16 cellular contexts compared by ENCODE assay signal in genomic region chr22:48496226-48496845, GRCh38.
"Had no signal": no experiment of that assay in that cellular context is flagged by ENCODE, and none has a peak within 500 bp of the region (broad histone marks: within the 10 kb centered on the region; RNA-seq: fewer than 3 reads in every experiment).

No MANE protein-coding gene starts in this region.

- H3K27ac Mint-ChIP-seq: activated CD4-positive, alpha-beta T cell treated with anti-CD3 and anti-CD28 coated beads, Interleukin-2, amount 10 ng/mL, durations not matched to agents 7 days and 5 days; activated naive CD8-positive, alpha-beta T cell treated with anti-CD3 and anti-CD28 coated beads, Interleukin-2, amount 10 ng/mL, durations not matched to agents 7 days and 5 days; dendritic cell treated with granulocyte-macrophage colony-stimulating factor and Interleukin-4, amounts not matched to agents 40 ng/mL and 50 ng/mL, for 4 days; effector memory CD8-positive, alpha-beta T cell; nephron; stimulated activated memory B cell treated with anti-CD40 and anti-IgM and Interleukin-4, amounts not matched to agents 10 μg/mL and 1 μg/mL and 100 μg/mL, for 72 hours had no signal

- H3K27ac ChIP-seq: heart left ventricle, thyroid gland, uterus had no signal

- H3K4me1 ChIP-seq: thyroid gland, uterus had no signal

- H3K36me3 Mint-ChIP-seq: activated naive CD8-positive, alpha-beta T cell treated with anti-CD3 and anti-CD28 coated beads, Interleukin-2, amount 10 ng/mL, durations not matched to agents 7 days and 5 days; immature natural killer cell; stimulated activated memory B cell treated with anti-CD40 and anti-IgM and Interleukin-4, amounts not matched to agents 10 μg/mL and 1 μg/mL and 100 μg/mL, for 72 hours had no signal

- H3K4me1 Mint-ChIP-seq: activated CD4-positive, alpha-beta T cell treated with anti-CD3 and anti-CD28 coated beads, Interleukin-2, amount 10 ng/mL, durations not matched to agents 7 days and 5 days; activated naive CD8-positive, alpha-beta T cell treated with anti-CD3 and anti-CD28 coated beads, Interleukin-2, amount 10 ng/mL, durations not matched to agents 7 days and 5 days; immature natural killer cell had no signal

- DNase-seq: activated CD4-positive, alpha-beta T cell treated with anti-CD3 and anti-CD28 coated beads, Interleukin-2, amount 10 ng/mL, durations not matched to agents 7 days and 5 days; activated CD8-positive, alpha-beta memory T cell treated with anti-CD3 and anti-CD28 coated beads, Interleukin-2, amount 50 U/mL, for 48 hours; activated gamma-delta T cell treated with Interleukin-2 at 50 U/mL for 16 hours; activated naive CD8-positive, alpha-beta T cell treated with anti-CD3 and anti-CD28 coated beads, Interleukin-2, amount 10 ng/mL, durations not matched to agents 7 days and 5 days; cerebellar nuclear complex; effector memory CD8-positive, alpha-beta T cell; foreskin melanocyte; immature natural killer cell; mammary epithelial cell; thyroid gland; uterus had no signal

- ATAC-seq: effector memory CD8-positive, alpha-beta T cell; left colon; stimulated activated memory B cell treated with anti-CD40 and anti-IgM and Interleukin-4, amounts not matched to agents 10 μg/mL and 1 μg/mL and 100 μg/mL, for 72 hours had no signal

- H3K4me3 ChIP-seq: heart left ventricle, thyroid gland, uterus had no signal

- H3K27me3 ChIP-seq: uterus had no signal

- H3K36me3 ChIP-seq: heart left ventricle, thyroid gland, uterus had no signal

- H3K4me3 Mint-ChIP-seq: activated CD4-positive, alpha-beta T cell treated with anti-CD3 and anti-CD28 coated beads, Interleukin-2, amount 10 ng/mL, durations not matched to agents 7 days and 5 days; activated naive CD8-positive, alpha-beta T cell treated with anti-CD3 and anti-CD28 coated beads, Interleukin-2, amount 10 ng/mL, durations not matched to agents 7 days and 5 days; dendritic cell treated with granulocyte-macrophage colony-stimulating factor and Interleukin-4, amounts not matched to agents 40 ng/mL and 50 ng/mL, for 4 days; effector memory CD8-positive, alpha-beta T cell; immature natural killer cell; nephron; stimulated activated memory B cell treated with anti-CD40 and anti-IgM and Interleukin-4, amounts not matched to agents 10 μg/mL and 1 μg/mL and 100 μg/mL, for 72 hours had no signal

- H3K9me3 ChIP-seq: heart left ventricle, thyroid gland, uterus had no signal

- H3K9me3 Mint-ChIP-seq: activated CD4-positive, alpha-beta T cell treated with anti-CD3 and anti-CD28 coated beads, Interleukin-2, amount 10 ng/mL, durations not matched to agents 7 days and 5 days; activated naive CD8-positive, alpha-beta T cell treated with anti-CD3 and anti-CD28 coated beads, Interleukin-2, amount 10 ng/mL, durations not matched to agents 7 days and 5 days; dendritic cell treated with granulocyte-macrophage colony-stimulating factor and Interleukin-4, amounts not matched to agents 40 ng/mL and 50 ng/mL, for 4 days; effector memory CD8-positive, alpha-beta T cell; immature natural killer cell; nephron; stimulated activated memory B cell treated with anti-CD40 and anti-IgM and Interleukin-4, amounts not matched to agents 10 μg/mL and 1 μg/mL and 100 μg/mL, for 72 hours had no signal
